1 cellular context compared by ENCODE assay signal in the genomic region with DNA sequence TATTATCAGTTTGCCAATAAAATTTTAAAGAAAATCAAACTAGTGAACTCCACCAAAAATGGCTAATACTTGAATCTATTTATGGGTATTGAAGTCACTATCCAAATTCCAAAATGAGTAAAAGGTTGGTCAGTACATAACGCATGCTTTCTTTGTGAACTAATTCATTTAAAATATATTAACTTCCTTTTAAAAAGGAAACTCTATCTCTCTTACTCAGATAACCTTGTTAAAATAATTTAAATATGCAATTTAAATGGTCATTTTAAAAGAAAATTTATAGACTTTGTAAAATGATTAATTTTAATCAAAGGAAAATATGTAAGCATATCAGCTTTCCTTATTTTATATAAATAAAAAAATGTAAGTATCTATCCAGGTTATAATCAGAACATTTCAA.
TF ChIP-seq lines count a peak whose summit lies in the region.

No MANE protein-coding gene starts in this region.

TF ChIP-seq in SK-N-SH, 30 proteins besides CTCF, POLR2A, EP300 and RAD21 (continued from another document):
- TF ChIP-seq, protein P1, sequence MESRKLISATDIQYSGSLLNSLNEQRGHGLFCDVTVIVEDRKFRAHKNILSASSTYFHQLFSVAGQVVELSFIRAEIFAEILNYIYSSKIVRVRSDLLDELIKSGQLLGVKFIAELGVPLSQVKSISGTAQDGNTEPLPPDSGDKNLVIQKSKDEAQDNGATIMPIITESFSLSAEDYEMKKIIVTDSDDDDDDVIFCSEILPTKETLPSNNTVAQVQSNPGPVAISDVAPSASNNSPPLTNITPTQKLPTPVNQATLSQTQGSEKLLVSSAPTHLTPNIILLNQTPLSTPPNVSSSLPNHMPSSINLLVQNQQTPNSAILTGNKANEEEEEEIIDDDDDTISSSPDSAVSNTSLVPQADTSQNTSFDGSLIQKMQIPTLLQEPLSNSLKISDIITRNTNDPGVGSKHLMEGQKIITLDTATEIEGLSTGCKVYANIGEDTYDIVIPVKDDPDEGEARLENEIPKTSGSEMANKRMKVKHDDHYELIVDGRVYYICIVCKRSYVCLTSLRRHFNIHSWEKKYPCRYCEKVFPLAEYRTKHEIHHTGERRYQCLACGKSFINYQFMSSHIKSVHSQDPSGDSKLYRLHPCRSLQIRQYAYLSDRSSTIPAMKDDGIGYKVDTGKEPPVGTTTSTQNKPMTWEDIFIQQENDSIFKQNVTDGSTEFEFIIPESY (IDR thresholded peaks at IDR 0.05; ENCODE audit: borderline replicate concordance, low read depth): no peak
- no peak for TF ChIP-seq RCOR1 (IDR thresholded peaks at IDR 0.05; ENCODE audit: low read length)
- TF ChIP-seq RFX5 (IDR thresholded peaks at IDR 0.05; ENCODE audit: low read length): no peak
- no peak for TF ChIP-seq TEAD4 (IDR thresholded peaks at IDR 0.05; ENCODE audit: borderline replicate concordance, insufficient read depth)
- TF ChIP-seq MEF2A (IDR thresholded peaks at IDR 0.05; ENCODE audit: borderline replicate concordance, low read depth): no peak
- no peak for TF ChIP-seq FOXM1 (IDR thresholded peaks at IDR 0.05; ENCODE audit: low read depth)
